22 cellular contexts compared by ENCODE assay signal in the genomic region with DNA sequence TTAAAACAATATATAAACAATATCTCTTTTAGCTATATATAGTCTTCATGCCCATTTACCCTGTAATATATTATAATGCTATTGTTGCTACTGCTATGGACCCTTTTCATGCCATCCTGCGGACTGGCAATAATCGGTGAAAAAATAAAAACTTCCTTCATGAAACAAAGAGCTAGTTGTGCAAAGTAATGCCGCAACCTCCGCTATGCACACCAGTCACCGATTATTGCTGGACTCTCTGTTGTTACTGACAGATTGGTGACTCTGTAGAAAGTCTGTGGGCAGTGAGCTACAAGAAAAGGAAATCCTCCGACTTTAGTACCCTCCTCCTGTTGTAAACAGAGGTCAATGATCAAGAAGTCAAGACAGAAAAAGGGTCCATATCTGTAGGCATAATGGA. TPM values are rescaled to one million over a fixed set of nuclear protein-coding genes. Genes with fewer than 3 reads are reported as not detected.
DNase-seq lines count a peak whose midpoint lies in the region; ATAC-seq and TF ChIP-seq lines count a peak whose summit lies in the region.
"Had no signal": no experiment of that assay in that cellular context is flagged by ENCODE, and none has a peak within 500 bp of the region (broad histone marks: within the 10 kb centered on the region; RNA-seq: fewer than 3 reads in every experiment).

No MANE protein-coding gene starts in this region.

- H3T11ph ChIP-seq in H9 (ENCODE audit: low read length): no peak overlapping the region

- no peaks in the 10 kb centered on the region for H3K9me3 Mint-ChIP-seq in activated T-cell treated with anti-CD3 and anti-CD28 coated beads, Interleukin-2, amount 50 U/mL, for 72 hours
- H3K9me3 Mint-ChIP-seq in H9: no peaks in the 10 kb centered on the region
- no peaks in the 10 kb centered on the region for H3K9me3 Mint-ChIP-seq in stimulated activated effector memory CD8-positive, alpha-beta T cell treated with anti-CD3 and anti-CD28 coated beads, Interleukin-12 subunit alpha, Interleukin-12 subunit beta, amount 100 ng/mL, for 72 hours
- no peaks in the 10 kb centered on the region for H3K9me3 Mint-ChIP-seq in CD8-positive, alpha-beta T cell

- no peak overlapping the region for H3K4me2 ChIP-seq in H9 (ENCODE audit: insufficient read depth, insufficient read length, low read length)

- no peak overlapping the region for H3K27ac ChIP-seq in H9 (ENCODE audit: insufficient read length, low read depth, low read length)
- H3K27ac ChIP-seq in CD8-positive, alpha-beta T cell (ENCODE audit: low read depth, low read length): no peak overlapping the region
- H3K27ac ChIP-seq: HL-60 had no signal

- peak overlapping the region; percentile 61 for H3K27ac Mint-ChIP-seq in activated T-cell treated with anti-CD3 and anti-CD28 coated beads, Interleukin-2, amount 50 U/mL, for 72 hours
- H3K27ac Mint-ChIP-seq in H9: peak overlapping the region in 2 of 3 experiments; percentile 12 to 39; a peak in 1 of 7 replicates
- H3K27ac Mint-ChIP-seq in stimulated activated effector memory CD8-positive, alpha-beta T cell treated with anti-CD3 and anti-CD28 coated beads, Interleukin-12 subunit alpha, Interleukin-12 subunit beta, amount 100 ng/mL, for 72 hours: peak overlapping the region; percentile 70
- H3K27ac Mint-ChIP-seq in CD8-positive, alpha-beta T cell: no peak overlapping the region
- H3K27ac Mint-ChIP-seq: B cell had no signal

- no peaks in the 10 kb centered on the region for H3K27me3 Mint-ChIP-seq in activated T-cell treated with anti-CD3 and anti-CD28 coated beads, Interleukin-2, amount 50 U/mL, for 72 hours (ENCODE audit: low read depth)
- no peaks in the 10 kb centered on the region for H3K27me3 Mint-ChIP-seq in H9 (ENCODE audit: low read depth)
- H3K27me3 Mint-ChIP-seq in CD8-positive, alpha-beta T cell (ENCODE audit: low read depth): no peaks in the 10 kb centered on the region
- H3K27me3 Mint-ChIP-seq: B cell had no signal

- H3K9ac ChIP-seq in H9 (ENCODE audit: extremely low read depth, insufficient read length, low read length): no peak overlapping the region

- intact Hi-C loops in CD8-positive, alpha-beta T cell (cut with DNase I, micrococcal nuclease): no loop called here

- H2BK5ac ChIP-seq in H9 (ENCODE audit: insufficient read length, low read length): no peak overlapping the region

- no peak overlapping the region for H3K4me3 ChIP-seq in CD8-positive, alpha-beta T cell (ENCODE audit: low read depth, low read length)
- H3K4me3 ChIP-seq: K562, MG63 had no signal

- no peak overlapping the region for H2BK15ac ChIP-seq in H9 (ENCODE audit: low read depth, low read length)

- no peak overlapping the region for H3K23ac ChIP-seq in H9 (ENCODE audit: insufficient read length, low read depth, low read length)

- no CpG with 5 or more reads among the region's 6 CpGs for WGBS in H9 (ENCODE audit: extremely low coverage, insufficient read length, low lambda C conversion rate)

- no peak overlapping the region for H2BK12ac ChIP-seq in H9 (ENCODE audit: insufficient read length, low read depth, low read length)

- H3K14ac ChIP-seq in H9 (ENCODE audit: insufficient read depth, low read length): no peak overlapping the region

- H3K9me3 ChIP-seq in H9 (ENCODE audit: control insufficient read depth, low read depth, low read length): no peaks in the 10 kb centered on the region
- no peaks in the 10 kb centered on the region for H3K9me3 ChIP-seq in CD8-positive, alpha-beta T cell (ENCODE audit: low read length)
- H3K9me3 ChIP-seq: MG63 had no signal

- no peak overlapping the region for H4K5ac ChIP-seq in H9 (ENCODE audit: insufficient read length, low read depth, low read length)

- CTCF ChIA-PET in CD8-positive, alpha-beta T cell (lab: Charles Lee): interaction anchor here (0.9 to 1.8 kb wide), 5 partner anchors 10 to 175 kb away, joined by 3 to 5 read pairs (median 3); no protein-coding TSS in a partner anchor

- no peak overlapping the region for H2BK20ac ChIP-seq in H9 (ENCODE audit: low read depth, low read length, poor library complexity, severe bottlenecking)

- peaks cover 6% of the 10 kb centered on the region for H3K4me1 Mint-ChIP-seq in activated T-cell treated with anti-CD3 and anti-CD28 coated beads, Interleukin-2, amount 50 U/mL, for 72 hours (ENCODE audit: low read depth)
- peaks cover 0 to 16% of the 10 kb centered on the region in 2 experiments; a peak in 2 of 4 replicates for H3K4me1 Mint-ChIP-seq in H9
- peaks cover 6% of the 10 kb centered on the region for H3K4me1 Mint-ChIP-seq in stimulated activated effector memory CD8-positive, alpha-beta T cell treated with anti-CD3 and anti-CD28 coated beads, Interleukin-12 subunit alpha, Interleukin-12 subunit beta, amount 100 ng/mL, for 72 hours
- peaks cover 7% of the 10 kb centered on the region for H3K4me1 Mint-ChIP-seq in CD8-positive, alpha-beta T cell (ENCODE audit: low read depth)

- H2AK5ac ChIP-seq in H9 (ENCODE audit: insufficient read length, low read length): no peak overlapping the region

- no peaks in the 10 kb centered on the region for H3K4me1 ChIP-seq in H9 (ENCODE audit: insufficient read depth, low read length)
- H3K4me1 ChIP-seq in CD8-positive, alpha-beta T cell (ENCODE audit: insufficient read depth, low read length): no peaks in the 10 kb centered on the region

- no peaks in the 10 kb centered on the region for H3K79me1 ChIP-seq in H9 (ENCODE audit: insufficient read depth, low read depth, low read length, poor library complexity, severe bottlenecking)

- H3K36me3 ChIP-seq in CD8-positive, alpha-beta T cell (ENCODE audit: insufficient read depth, low read length): peaks cover 43% of the 10 kb centered on the region
- H3K36me3 ChIP-seq: MG63 had no signal

- no peaks in the 10 kb centered on the region for H3K23me2 ChIP-seq in H9 (ENCODE audit: insufficient read length, low read depth, low read length, poor library complexity, severe bottlenecking)

- H3K36me3 Mint-ChIP-seq in activated T-cell treated with anti-CD3 and anti-CD28 coated beads, Interleukin-2, amount 50 U/mL, for 72 hours (ENCODE audit: insufficient read depth in 2 of 2): peaks cover 2 to 7% of the 10 kb centered on the region in 2 donors
- peaks cover 0 to 36% (median 11%) of the 10 kb centered on the region in 3 experiments; a peak in 4 of 7 replicates for H3K36me3 Mint-ChIP-seq in H9 (ENCODE audit: insufficient read depth in 1 of 3, low read depth in 3 of 3)
- H3K36me3 Mint-ChIP-seq in stimulated activated effector memory CD8-positive, alpha-beta T cell treated with anti-CD3 and anti-CD28 coated beads, Interleukin-12 subunit alpha, Interleukin-12 subunit beta, amount 100 ng/mL, for 72 hours: peaks cover 100% of the 10 kb centered on the region
- peaks cover 79% of the 10 kb centered on the region for H3K36me3 Mint-ChIP-seq in CD8-positive, alpha-beta T cell

- H2AFZ ChIP-seq in H9 (ENCODE audit: low read length): no peak overlapping the region

- no peak overlapping the region for H4K8ac ChIP-seq in H9 (replicated peaks; ENCODE audit: insufficient read length, low read depth, low read length)

- H3K4ac ChIP-seq in H9 (ENCODE audit: low read depth, low read length): no peak overlapping the region

- no peak for ATAC-seq in activated T-cell treated with anti-CD3 and anti-CD28 coated beads, Interleukin-2, amount 50 U/mL, for 72 hours (replicated peaks in 1 of 2)
- no peak for ATAC-seq in stimulated activated effector memory CD8-positive, alpha-beta T cell treated with anti-CD3 and anti-CD28 coated beads, Interleukin-12 subunit alpha, Interleukin-12 subunit beta, amount 100 ng/mL, for 72 hours
- ATAC-seq in CD8-positive, alpha-beta T cell: no peak
- no peak for ATAC-seq in GM18907 (IDR thresholded peaks at IDR 0.05; ENCODE audit: unreplicated experiment)
- ATAC-seq: HepG2, K562, Right ventricle myocardium inferior had no signal

- H2BK120ac ChIP-seq in H9 (ENCODE audit: low read depth, low read length, poor library complexity, severe bottlenecking): no peak overlapping the region

- DNase-seq in activated T-cell treated with anti-CD3 and anti-CD28 coated beads, Interleukin-2, amount 50 U/mL, for 72 hours: no peak
- DNase-seq in activated T-cell treated with anti-CD3 and anti-CD28 coated beads, Interleukin-2, amount 50 U/mL, for 48 hours: no peak
- DNase-seq in H9 (no peak), foreskin melanocyte (peak; percentile 55)
- no peak for DNase-seq in stimulated activated effector memory CD8-positive, alpha-beta T cell treated with anti-CD3 and anti-CD28 coated beads, Interleukin-12 subunit alpha, Interleukin-12 subunit beta, amount 100 ng/mL, for 72 hours (ENCODE audit: low spot score in 2 of 2)
- no peak for DNase-seq in CD8-positive, alpha-beta T cell
- DNase-seq in activated naive CD4-positive, alpha-beta T cell treated with anti-CD3 and anti-CD28 coated beads, Interleukin-2, amount 50 U/mL, for 16 hours: no peak
- DNase-seq: Calu3, DMS153, H7, MG63, NCI-H1048, NCI-H1417 treated with DMSO at 0.1 percent for 48 hours, NCI-H187, NCI-H446, OCI-M1 had no signal

- no peak overlapping the region for H3K56ac ChIP-seq in H9 (ENCODE audit: insufficient read length, low read depth, low read length)

- no peak overlapping the region for H4K91ac ChIP-seq in H9 (ENCODE audit: insufficient read length, low read depth, low read length)

- H3K4me3 Mint-ChIP-seq in activated T-cell treated with anti-CD3 and anti-CD28 coated beads, Interleukin-2, amount 50 U/mL, for 72 hours: no peak overlapping the region
- H3K4me3 Mint-ChIP-seq in H9: no peak overlapping the region
- no peak overlapping the region for H3K4me3 Mint-ChIP-seq in stimulated activated effector memory CD8-positive, alpha-beta T cell treated with anti-CD3 and anti-CD28 coated beads, Interleukin-12 subunit alpha, Interleukin-12 subunit beta, amount 100 ng/mL, for 72 hours
- no peak overlapping the region for H3K4me3 Mint-ChIP-seq in CD8-positive, alpha-beta T cell
- H3K4me3 Mint-ChIP-seq: B cell had no signal

- TF ChIP-seq CTCF in H9 (conservative IDR thresholded peaks at IDR 0.05): no peak
- no peak for TF ChIP-seq CTCF in CD8-positive, alpha-beta T cell (IDR thresholded peaks at IDR 0.05)

- no peaks in the 10 kb centered on the region for H4K20me1 ChIP-seq in H9 (ENCODE audit: control insufficient read depth, insufficient read depth, insufficient read length)

- H3K18ac ChIP-seq in H9 (ENCODE audit: insufficient read length, low read depth, low read length): no peak overlapping the region

- POLR2A ChIA-PET in CD8-positive, alpha-beta T cell (lab: Charles Lee): interaction anchor here (0.7 kb wide), 1 partner anchor 15 kb away, joined by 3 read pairs; no protein-coding TSS in a partner anchor

- H3K27me3 ChIP-seq in H9 (ENCODE audit: insufficient read depth, low read length): no peaks in the 10 kb centered on the region
- H3K27me3 ChIP-seq in CD8-positive, alpha-beta T cell (ENCODE audit: insufficient read depth, low read length): no peaks in the 10 kb centered on the region
- H3K27me3 ChIP-seq: MG63 had no signal

- H3K79me2 ChIP-seq in H9 (ENCODE audit: insufficient read depth, low read length): no peaks in the 10 kb centered on the region

RNA-seq across cellular contexts. Expression of a gene that starts 17.9 kb away (rescaled TPM):
- 10 to 100 TPM; 81.5 to 91.7 TPM for total RNA-seq in activated T-cell treated with anti-CD3 and anti-CD28 coated beads, Interleukin-2, amount 50 U/mL, for 72 hours
- 75.5 and 76.3 TPM in 2 replicates for total RNA-seq in H9 (2021)
- total RNA-seq in CD8-positive, alpha-beta T cell: 10 to 100 TPM; 13.9 to 18.3 TPM
